In the genomic region with DNA sequence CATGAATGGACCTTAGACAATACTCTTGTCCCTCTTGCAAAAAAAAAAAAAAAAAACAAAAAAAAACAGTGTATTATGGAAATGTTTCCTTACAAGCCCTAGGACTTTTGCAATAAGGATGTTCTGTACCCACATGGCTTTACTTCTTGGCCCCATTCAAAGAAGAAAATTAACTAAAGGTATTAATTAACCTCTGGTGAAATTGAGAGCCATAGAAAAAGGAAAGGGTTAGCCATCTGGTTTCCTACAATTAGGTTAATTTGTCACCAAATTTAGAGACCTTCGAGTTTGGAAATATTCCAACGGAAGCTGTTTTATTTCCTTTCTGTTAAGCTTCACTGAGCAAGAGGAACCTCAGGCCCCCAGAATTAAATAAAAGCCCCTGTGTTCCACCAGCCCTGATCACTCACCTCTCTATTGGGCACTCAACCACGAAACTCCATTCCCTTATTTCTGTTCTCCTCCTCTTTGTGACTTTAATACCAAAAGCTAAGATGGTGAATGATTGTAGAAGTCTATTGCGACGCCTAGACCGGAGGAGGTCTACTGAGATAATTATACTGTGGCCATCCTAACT, we compare ENCODE assay signal across 20 cellular contexts. TPM values are rescaled to one million over a fixed set of nuclear protein-coding genes. Genes with fewer than 3 reads are reported as not detected.
"Had no signal": no experiment of that assay in that cellular context is flagged by ENCODE, and none has a peak within 500 bp of the region (broad histone marks: within the 10 kb centered on the region; RNA-seq: fewer than 3 reads in every experiment).

No MANE protein-coding gene starts in this region.

RNA-seq across cellular contexts. Expression of gene DEFB131A, which starts 22.2 kb away (rescaled TPM):
- total RNA-seq: dorsolateral prefrontal cortex, esophagus mucosa, gastrocnemius medialis, glomerular endothelial cell, heart left ventricle, left lobe of liver, liver, lung, mononuclear cell, natural killer cell, occipital lobe, pancreas, posterior vena cava, pulmonary artery endothelial cell, sciatic nerve, smooth muscle cell, suprapubic skin, transverse colon, upper lobe of right lung, uterus had no signal

RNA-seq across cellular contexts. Expression of gene USP17L30, which starts 59.0 kb away (rescaled TPM):
- total RNA-seq: dorsolateral prefrontal cortex, esophagus mucosa, gastrocnemius medialis, glomerular endothelial cell, heart left ventricle, left lobe of liver, liver, lung, mononuclear cell, natural killer cell, occipital lobe, pancreas, posterior vena cava, pulmonary artery endothelial cell, sciatic nerve, smooth muscle cell, suprapubic skin, transverse colon, upper lobe of right lung, uterus had no signal
